ENCODE assay signal across 7 cellular contexts in the genomic region with DNA sequence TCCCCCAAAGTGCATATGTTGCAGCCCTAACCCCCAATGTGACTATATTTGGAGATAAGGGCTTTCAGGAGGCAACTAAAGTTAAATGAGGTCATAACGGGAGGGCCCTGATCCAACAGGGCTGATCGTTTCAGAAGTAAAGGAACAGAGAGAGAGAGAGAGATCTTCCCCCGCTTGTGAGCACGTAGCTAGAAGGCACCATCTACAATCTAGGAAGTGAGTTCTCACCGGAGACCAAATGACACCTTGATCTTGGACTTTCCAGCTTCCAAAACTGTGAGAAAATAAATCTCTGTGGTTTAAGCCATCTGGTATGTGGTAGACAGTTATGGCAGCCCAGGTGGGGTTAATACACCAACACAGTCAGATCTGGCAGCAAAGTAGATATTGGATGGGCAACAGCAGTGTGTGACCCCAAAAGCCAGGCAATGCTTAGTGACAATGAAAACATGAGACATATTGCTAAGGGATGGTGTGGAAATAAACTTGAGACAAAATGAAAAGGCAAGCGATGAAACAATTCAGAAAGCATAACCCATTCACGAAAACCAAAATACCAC.
"Had no signal": no experiment of that assay in that cellular context is flagged by ENCODE, and none has a peak within 500 bp of the region (broad histone marks: within the 10 kb centered on the region; RNA-seq: fewer than 3 reads in every experiment).

No MANE protein-coding gene starts in this region.

- H2AFZ ChIP-seq: GM23248 had no signal

- H3K4me3 ChIP-seq: GM23248 had no signal

- H3K4me2 ChIP-seq: KMS-11 had no signal

- H3K9ac ChIP-seq: GM23248, KMS-11 had no signal

- H3K27ac ChIP-seq: GM23248, KMS-11 had no signal

- DNase-seq: GM23248, GOT3, H7, HCEC 1CT, IMR-90, KBM-7 had no signal
